8 cellular contexts compared by ENCODE assay signal in the genomic region with DNA sequence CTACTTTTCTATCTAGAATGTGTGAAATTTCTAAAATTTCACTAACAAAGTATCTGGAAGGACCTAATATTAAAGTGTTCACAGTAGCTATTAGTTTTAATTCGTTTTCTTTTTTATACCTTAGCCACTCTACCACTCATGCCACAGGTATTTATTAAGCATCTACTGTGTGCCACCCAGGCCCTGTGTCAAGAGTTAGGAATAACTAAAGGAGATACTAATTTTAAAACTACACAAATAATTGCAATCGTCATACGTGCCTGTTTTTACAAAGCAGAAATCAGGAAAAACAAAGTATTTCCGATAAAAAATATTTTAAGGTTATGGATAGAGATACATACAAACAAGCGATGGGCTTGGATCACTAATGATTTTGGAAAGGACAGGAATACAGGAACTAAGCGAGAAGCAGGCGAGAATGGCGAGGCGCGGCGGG. TPM values are rescaled to one million over a fixed set of nuclear protein-coding genes. Genes with fewer than 3 reads are reported as not detected.
A peak's percentile ranks its signal among the peaks of the same experiment; 100 is the strongest.
DNase-seq lines count a peak whose midpoint lies in the region; ATAC-seq, FAIRE-seq and TF ChIP-seq lines count a peak whose summit lies in the region.

No MANE protein-coding gene starts in this region.

- peak overlapping the region; percentile 84 for H3K27ac Mint-ChIP-seq in activated T-cell treated with anti-CD3 and anti-CD28 coated beads, Interleukin-2, amount 50 U/mL, for 24 hours
- H3K27ac Mint-ChIP-seq in astrocyte (ENCODE audit: unreplicated experiment) = peak overlapping the region; percentile 86

- peak overlapping the region; percentile 97 for H3K4me2 ChIP-seq in astrocyte (ENCODE audit: low read length)
- H3K4me2 ChIP-seq in HepG2 (ENCODE audit: low read depth, low read length) = peak overlapping the region; percentile 96

- H3K36me3 Mint-ChIP-seq in activated T-cell treated with anti-CD3 and anti-CD28 coated beads, Interleukin-2, amount 50 U/mL, for 24 hours (ENCODE audit: low read depth) = peaks cover 31% of the 10 kb centered on the region
- H3K36me3 Mint-ChIP-seq in astrocyte (ENCODE audit: low read depth, unreplicated experiment) = peaks cover 5% of the 10 kb centered on the region

- intact Hi-C loops in HepG2 (cut with micrococcal nuclease; ENCODE audit: unreplicated experiment) = loop anchor here (1.0 to 5.0 kb wide), 2 partner anchors 82 to 92 kb away; a partner anchor contains a TSS

- peak overlapping the region; percentile 85 for H2AFZ ChIP-seq in astrocyte (ENCODE audit: low read depth, low read length)
- H2AFZ ChIP-seq in HepG2 (ENCODE audit: low read length) = peak overlapping the region; percentile 55

- no peak for TF ChIP-seq RAD21 in HepG2 (CRISPR knock-in tag; IDR thresholded peaks at IDR 0.05)

- TF ChIP-seq CTCF in astrocyte (IDR thresholded peaks at IDR 0.05; ENCODE audit: insufficient read depth, low read depth, low read length) (no peak), HepG2 (CRISPR knock-in tag; IDR thresholded peaks at IDR 0.05) (no peak), thoracic aorta (IDR thresholded peaks at IDR 0.05) (no peak)

- DNase-seq in activated T-cell treated with anti-CD3 and anti-CD28 coated beads, Interleukin-2, amount 50 U/mL, for 24 hours = no peak
- DNase-seq in activated T-cell treated with anti-CD3 and anti-CD28 coated beads, Interleukin-2, amount 50 U/mL, for 1 hour = no peak
- no peak for DNase-seq in astrocyte (ENCODE audit: low read depth)
- DNase-seq in HepG2 (ENCODE audit: low spot score) = no peak
- DNase-seq in thoracic aorta (ENCODE audit: low spot score) = no peak
- no peak for DNase-seq in NCI-H2171 (lab: John Stamatoyannopoulos, UW)

- peak overlapping the region; percentile 95 for H3K4me3 Mint-ChIP-seq in activated T-cell treated with anti-CD3 and anti-CD28 coated beads, Interleukin-2, amount 50 U/mL, for 24 hours
- peak overlapping the region; percentile 82 for H3K4me3 Mint-ChIP-seq in astrocyte (ENCODE audit: unreplicated experiment)

- no peaks in the 10 kb centered on the region for H3K9me3 ChIP-seq in astrocyte (ENCODE audit: insufficient read depth, low read depth, low read length)
- H3K9me3 ChIP-seq in HepG2 (ENCODE audit: low read length) = no peaks in the 10 kb centered on the region
- H3K9me3 ChIP-seq in thoracic aorta = no peaks in the 10 kb centered on the region

- H3K4me1 Mint-ChIP-seq in activated T-cell treated with anti-CD3 and anti-CD28 coated beads, Interleukin-2, amount 50 U/mL, for 24 hours (ENCODE audit: low read depth) = peaks cover 41% of the 10 kb centered on the region
- peaks cover 11% of the 10 kb centered on the region for H3K4me1 Mint-ChIP-seq in astrocyte (ENCODE audit: low read depth, unreplicated experiment)

- H3K27me3 Mint-ChIP-seq in activated T-cell treated with anti-CD3 and anti-CD28 coated beads, Interleukin-2, amount 50 U/mL, for 24 hours = no peaks in the 10 kb centered on the region
- no peaks in the 10 kb centered on the region for H3K27me3 Mint-ChIP-seq in astrocyte (ENCODE audit: low read depth, unreplicated experiment)

- peak overlapping the region; percentile 86 for H3K4me3 ChIP-seq in astrocyte (ENCODE audit: insufficient read depth, low read depth, low read length)
- H3K4me3 ChIP-seq in HepG2 (replicated peaks in 1 of 3; ENCODE audit: insufficient read depth in 1 of 3, low read depth in 2 of 3, low read length in 3 of 3) = peak overlapping the region; percentile 54 to 97 (median 93)
- peak overlapping the region; percentile 97 for H3K4me3 ChIP-seq in thoracic aorta

- no peaks in the 10 kb centered on the region for H3K27me3 ChIP-seq in astrocyte (ENCODE audit: insufficient read depth, low read length)
- H3K27me3 ChIP-seq in HepG2 (ENCODE audit: control insufficient read depth in 1 of 2, insufficient read depth in 2 of 2, low read length in 2 of 2) = no peaks in the 10 kb centered on the region; a peak in 1 of 5 replicates
- H3K27me3 ChIP-seq in thoracic aorta (replicated peaks; ENCODE audit: insufficient read depth) = no peaks in the 10 kb centered on the region

- H4K20me1 ChIP-seq in astrocyte (ENCODE audit: insufficient read depth, low read length) (peaks cover 36% of the 10 kb centered on the region), HepG2 (ENCODE audit: insufficient read depth, low read length) (0 out of 2 replicates have a peak, but pooled peaks cover 3% of the 10 kb centered on the region)

- POLR2A ChIA-PET in HepG2 (lab: Yijun Ruan, JAX) = interaction anchor here (0.6 to 5.4 kb wide), 11 partner anchors 8 to 252 kb away, joined by 3 to 78 read pairs (median 4); a partner anchor contains a TSS

- peaks cover 41% of the 10 kb centered on the region for H3K79me2 ChIP-seq in astrocyte (ENCODE audit: insufficient read depth, low read length)
- peaks cover 41% of the 10 kb centered on the region for H3K79me2 ChIP-seq in HepG2 (ENCODE audit: insufficient read depth, low read length)

- 9% methylated on average over 11 of the region's 11 CpGs for WGBS in HepG2 (ENCODE audit: low lambda C conversion rate)

- H3K4me1 ChIP-seq in astrocyte (ENCODE audit: insufficient read depth, low read length) = peaks cover 14% of the 10 kb centered on the region
- H3K4me1 ChIP-seq in HepG2 (ENCODE audit: insufficient read depth, low read length) = peaks cover 72% of the 10 kb centered on the region
- H3K4me1 ChIP-seq in thoracic aorta (ENCODE audit: control insufficient read depth in 1 of 2, low read depth in 2 of 2) = peaks cover 26 to 43% of the 10 kb centered on the region in 2 donors

- TSS peak; percentile 98 for BruUV-seq in HepG2 (replicated peaks; lab: Mats Ljungman, UMichigan)

- TF ChIP-seq EP300 in HepG2 (IDR thresholded peaks at IDR 0.05; ENCODE audit: low read depth in 2 of 2, low read length in 2 of 2) (no peak), HepG2 (CRISPR knock-in tag; IDR thresholded peaks at IDR 0.05; ENCODE audit: borderline replicate concordance) (no peak)

- CTCF ChIA-PET in HepG2 (lab: Yijun Ruan, JAX; ENCODE audit: low intra/inter-chr PET ratio, low total read pairs) = interaction anchor here (0.9 to 1.9 kb wide), 2 partner anchors 10 to 92 kb away, joined by 3 to 14 read pairs; a partner anchor contains a TSS

- H3K27ac ChIP-seq in astrocyte (ENCODE audit: low read depth, low read length) (peak overlapping the region; percentile 52), HepG2 (ENCODE audit: extremely low read length, insufficient read depth, low read length) (peak overlapping the region; percentile 53), thoracic aorta (peak overlapping the region; percentile 87 to 94)

- ATAC-seq in HepG2 (no peak), thoracic aorta (ENCODE audit: insufficient number of reproducible peaks, low FRiP score, low read depth) (no peak), GM21619 (IDR thresholded peaks at IDR 0.05; ENCODE audit: unreplicated experiment) (no peak)
- no peak for ATAC-seq in activated CD4-positive, CD25-positive, alpha-beta regulatory T cell treated with anti-CD3 and anti-CD28 coated beads, Interleukin-2, amount 50 U/mL, for 24 hours

- H3K9me3 Mint-ChIP-seq in activated T-cell treated with anti-CD3 and anti-CD28 coated beads, Interleukin-2, amount 50 U/mL, for 24 hours = no peaks in the 10 kb centered on the region
- H3K9me3 Mint-ChIP-seq in astrocyte (ENCODE audit: unreplicated experiment) = no peaks in the 10 kb centered on the region

- H3K36me3 ChIP-seq in astrocyte (ENCODE audit: insufficient read depth, low read length) (no peaks in the 10 kb centered on the region), HepG2 (replicated peaks in 1 of 2; ENCODE audit: control insufficient read depth in 1 of 2, insufficient read depth in 2 of 2, low read length in 2 of 2) (peaks cover 0 to under 1% of the 10 kb centered on the region in 2 experiments), thoracic aorta (no peaks in the 10 kb centered on the region)

- FAIRE-seq in astrocyte (lab: Jason Lieb, UNC) (no peak), HepG2 (lab: Jason Lieb, UNC) (no peak)

- peak overlapping the region; percentile 73 for H3K9ac ChIP-seq in astrocyte (ENCODE audit: low read length)
- peak overlapping the region; percentile 85 for H3K9ac ChIP-seq in HepG2 (ENCODE audit: insufficient read depth, low read depth, low read length)

- TF ChIP-seq POLR2A in HepG2 (IDR thresholded peaks at IDR 0.05; ENCODE audit: insufficient read depth in 1 of 2, low read depth in 2 of 2, low read length in 2 of 2) = peak in 1 of 2 experiments; percentile 41; a peak in 1 of 4 replicates

- in situ Hi-C loops in HepG2 (cut with HindIII; ENCODE audit: extremely low pct_ligation_motif_present, low pct_unique_long_range_greater_than_20kb) = no loop called here

RNA-seq across cellular contexts. Expression of a gene that starts 0.5 kb away (rescaled TPM):
- total RNA-seq in astrocyte = 20.9 and 24.4 TPM in 2 replicates
- 14.3 and 23.8 TPM in 2 replicates for total RNA-seq in HepG2 (2016; rRNA removed; fragmentation: Illumina TruSeq; extraction: Trizol)
- 3.2 and 3.4 TPM in 2 replicates for total RNA-seq in HepG2 (2016; cell fraction: cytosol; rRNA removed; fragmentation: Illumina TruSeq; extraction: Trizol; ENCODE audit: low read depth)
- 12.5 and 22.8 TPM in 2 replicates for total RNA-seq in HepG2 (2016; cell fraction: insoluble cytoplasmic fraction; rRNA removed; fragmentation: Illumina TruSeq; extraction: Trizol)
- total RNA-seq in HepG2 (2016; cell fraction: membrane; rRNA removed; fragmentation: Illumina TruSeq; extraction: Trizol) = 8.3 and 8.6 TPM in 2 replicates
- 20.0 and 25.8 TPM in 2 replicates for total RNA-seq in HepG2 (2016; cell fraction: nucleus; rRNA removed; fragmentation: Illumina TruSeq; extraction: Trizol)
- 20.0 and 22.0 TPM in 2 replicates for polyA plus RNA-seq in HepG2 (2011; rRNA removed)
- polyA plus RNA-seq in HepG2 (2011; cell fraction: cytosol; rRNA removed) = 7.4 and 8.9 TPM in 2 replicates
- 47.8 and 56.1 TPM in 2 replicates for polyA plus RNA-seq in HepG2 (2011; cell fraction: nucleus; rRNA removed)
- polyA plus RNA-seq in HepG2 (2012) = 11.0 and 12.1 TPM in 2 replicates
- 1.1 and 1.2 TPM in 2 replicates for polyA plus RNA-seq in HepG2 (2016; cell fraction: cytosol; fragmentation: Illumina TruSeq; extraction: Trizol; ENCODE audit: low read depth)
- 8.7 and 10.9 TPM in 2 replicates for polyA plus RNA-seq in HepG2 (2016; cell fraction: insoluble cytoplasmic fraction; fragmentation: Illumina TruSeq; extraction: Trizol; ENCODE audit: low read depth)
- polyA plus RNA-seq in HepG2 (2016; cell fraction: membrane; fragmentation: Illumina TruSeq; extraction: Trizol; ENCODE audit: low read depth) = 2.6 and 3.0 TPM in 2 replicates
- 33.2 and 35.2 TPM in 2 replicates for polyA plus RNA-seq in HepG2 (2016; cell fraction: nucleus; fragmentation: Illumina TruSeq; extraction: Trizol; ENCODE audit: insufficient read depth, low read depth)
- 52.0 and 57.8 TPM in 2 replicates for polyA minus RNA-seq in HepG2 (2011; rRNA and poly(A)+ RNA removed; ENCODE audit: low replicate concordance)
- 14.7 and 15.5 TPM in 2 replicates for polyA minus RNA-seq in HepG2 (2011; cell fraction: cytosol; rRNA and poly(A)+ RNA removed)
- 23.9 and 25.6 TPM in 2 replicates for polyA minus RNA-seq in HepG2 (2011; cell fraction: nucleus; rRNA and poly(A)+ RNA removed)
- 10 to 100 TPM; 35.1 to 38.2 TPM for total RNA-seq in thoracic aorta

RNA-seq across cellular contexts. Expression of a gene that starts 43.3 kb away (rescaled TPM):
- total RNA-seq in astrocyte = not detected in 2 replicates
- 0.11 TPM in 1 of 2 replicates, not detected in the other for total RNA-seq in HepG2 (2016; rRNA removed; fragmentation: Illumina TruSeq; extraction: Trizol)
- 0.44 and 0.71 TPM in 2 replicates for total RNA-seq in HepG2 (2016; cell fraction: cytosol; rRNA removed; fragmentation: Illumina TruSeq; extraction: Trizol; ENCODE audit: low read depth)
- total RNA-seq in HepG2 (2016; cell fraction: insoluble cytoplasmic fraction; rRNA removed; fragmentation: Illumina TruSeq; extraction: Trizol) = 0.13 TPM in 1 of 2 replicates, not detected in the other
- 0.17 and 0.28 TPM in 2 replicates for total RNA-seq in HepG2 (2016; cell fraction: membrane; rRNA removed; fragmentation: Illumina TruSeq; extraction: Trizol)
- total RNA-seq in HepG2 (2016; cell fraction: nucleus; rRNA removed; fragmentation: Illumina TruSeq; extraction: Trizol) = 0.37 and 0.60 TPM in 2 replicates
- 0.05 TPM in 1 of 2 replicates, not detected in the other for polyA plus RNA-seq in HepG2 (2011; rRNA removed)
- polyA plus RNA-seq in HepG2 (2011; cell fraction: cytosol; rRNA removed) = not detected in 2 replicates
- polyA plus RNA-seq in HepG2 (2011; cell fraction: nucleus; rRNA removed) = 0.07 and 0.10 TPM in 2 replicates
- 0.17 and 0.23 TPM in 2 replicates for polyA plus RNA-seq in HepG2 (2012)
- polyA plus RNA-seq in HepG2 (2016; cell fraction: cytosol; fragmentation: Illumina TruSeq; extraction: Trizol; ENCODE audit: low read depth) = 0.05 and 0.08 TPM in 2 replicates
- not detected in 2 replicates for polyA plus RNA-seq in HepG2 (2016; cell fraction: insoluble cytoplasmic fraction; fragmentation: Illumina TruSeq; extraction: Trizol; ENCODE audit: low read depth)
- polyA plus RNA-seq in HepG2 (2016; cell fraction: membrane; fragmentation: Illumina TruSeq; extraction: Trizol; ENCODE audit: low read depth) = 0.07 TPM in 1 of 2 replicates, not detected in the other
- polyA plus RNA-seq in HepG2 (2016; cell fraction: nucleus; fragmentation: Illumina TruSeq; extraction: Trizol; ENCODE audit: insufficient read depth, low read depth) = not detected in 2 replicates
- 0.05 and 0.14 TPM in 2 replicates for polyA minus RNA-seq in HepG2 (2011; rRNA and poly(A)+ RNA removed; ENCODE audit: low replicate concordance)
- polyA minus RNA-seq in HepG2 (2011; cell fraction: cytosol; rRNA and poly(A)+ RNA removed) = 0.26 TPM in 1 of 2 replicates, not detected in the other
- polyA minus RNA-seq in HepG2 (2011; cell fraction: nucleus; rRNA and poly(A)+ RNA removed) = 0.50 and 0.77 TPM in 2 replicates
- total RNA-seq in thoracic aorta = not detected
